In the genomic region with DNA sequence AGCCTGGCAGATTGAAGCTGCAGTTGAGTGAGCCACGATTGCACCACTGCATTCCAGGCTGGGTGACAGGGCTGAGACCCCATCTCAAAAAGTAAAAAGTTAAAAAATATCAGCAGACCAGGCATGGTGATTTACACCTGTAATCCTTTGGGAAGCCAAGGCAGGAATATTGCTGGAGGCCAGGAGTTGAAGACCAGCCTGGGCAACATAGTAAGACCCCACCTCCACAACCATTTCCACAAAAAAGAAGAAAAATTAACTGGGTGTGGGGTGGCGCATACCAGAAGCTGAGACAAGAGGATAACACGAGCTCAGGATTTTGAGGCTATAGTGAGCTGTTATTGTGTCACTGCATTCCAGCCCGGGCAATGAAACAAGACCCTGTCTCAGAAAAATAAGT, we compare ENCODE assay signal across 1 cellular context.
TF ChIP-seq lines count a peak whose summit lies in the region.

No MANE protein-coding gene starts in this region.

TF ChIP-seq in WTC11, 78 proteins besides CTCF, POLR2A, EP300 and RAD21:
- TF ChIP-seq OVOL2 (CRISPR knock-in tag; IDR thresholded peaks at IDR 0.05; ENCODE audit: borderline replicate concordance) (no peak), ZNF121 (CRISPR knock-in tag; IDR thresholded peaks at IDR 0.05) (peak; percentile 30; the same call in 1 of the 2 replicates)
